In the genomic region with DNA sequence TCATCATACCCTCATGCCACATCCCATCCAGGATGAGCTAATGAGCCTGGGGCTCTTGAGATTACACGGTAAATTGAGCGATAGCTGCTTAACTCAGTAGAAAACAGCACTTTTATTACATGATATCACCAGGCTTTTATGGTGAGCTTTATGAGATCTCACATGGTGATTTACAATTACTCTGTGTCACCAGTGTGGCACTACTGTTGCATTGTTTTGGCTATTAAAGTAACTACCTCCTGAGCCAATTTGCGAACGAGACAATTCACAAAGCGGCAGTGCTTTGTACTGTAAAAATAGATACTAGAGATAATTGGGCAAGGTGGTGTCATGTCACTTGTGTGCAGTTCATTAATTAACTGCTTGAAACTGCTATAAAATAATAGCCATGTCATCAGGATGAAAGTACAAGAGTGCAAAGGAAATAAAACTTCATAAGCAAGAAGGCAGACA, we compare ENCODE assay signal across 2 cellular contexts.
TF ChIP-seq lines count a peak whose summit lies in the region.

No MANE protein-coding gene starts in this region.

TF ChIP-seq in SK-N-SH, 30 proteins besides CTCF, POLR2A, EP300 and RAD21 (continued from another document):
- TF ChIP-seq, protein P1, sequence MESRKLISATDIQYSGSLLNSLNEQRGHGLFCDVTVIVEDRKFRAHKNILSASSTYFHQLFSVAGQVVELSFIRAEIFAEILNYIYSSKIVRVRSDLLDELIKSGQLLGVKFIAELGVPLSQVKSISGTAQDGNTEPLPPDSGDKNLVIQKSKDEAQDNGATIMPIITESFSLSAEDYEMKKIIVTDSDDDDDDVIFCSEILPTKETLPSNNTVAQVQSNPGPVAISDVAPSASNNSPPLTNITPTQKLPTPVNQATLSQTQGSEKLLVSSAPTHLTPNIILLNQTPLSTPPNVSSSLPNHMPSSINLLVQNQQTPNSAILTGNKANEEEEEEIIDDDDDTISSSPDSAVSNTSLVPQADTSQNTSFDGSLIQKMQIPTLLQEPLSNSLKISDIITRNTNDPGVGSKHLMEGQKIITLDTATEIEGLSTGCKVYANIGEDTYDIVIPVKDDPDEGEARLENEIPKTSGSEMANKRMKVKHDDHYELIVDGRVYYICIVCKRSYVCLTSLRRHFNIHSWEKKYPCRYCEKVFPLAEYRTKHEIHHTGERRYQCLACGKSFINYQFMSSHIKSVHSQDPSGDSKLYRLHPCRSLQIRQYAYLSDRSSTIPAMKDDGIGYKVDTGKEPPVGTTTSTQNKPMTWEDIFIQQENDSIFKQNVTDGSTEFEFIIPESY (IDR thresholded peaks at IDR 0.05; ENCODE audit: borderline replicate concordance, low read depth): no peak
- TF ChIP-seq, protein P2, sequence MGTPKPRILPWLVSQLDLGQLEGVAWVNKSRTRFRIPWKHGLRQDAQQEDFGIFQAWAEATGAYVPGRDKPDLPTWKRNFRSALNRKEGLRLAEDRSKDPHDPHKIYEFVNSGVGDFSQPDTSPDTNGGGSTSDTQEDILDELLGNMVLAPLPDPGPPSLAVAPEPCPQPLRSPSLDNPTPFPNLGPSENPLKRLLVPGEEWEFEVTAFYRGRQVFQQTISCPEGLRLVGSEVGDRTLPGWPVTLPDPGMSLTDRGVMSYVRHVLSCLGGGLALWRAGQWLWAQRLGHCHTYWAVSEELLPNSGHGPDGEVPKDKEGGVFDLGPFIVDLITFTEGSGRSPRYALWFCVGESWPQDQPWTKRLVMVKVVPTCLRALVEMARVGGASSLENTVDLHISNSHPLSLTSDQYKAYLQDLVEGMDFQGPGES (IDR thresholded peaks at IDR 0.05; ENCODE audit: low read depth, low read length): no peak
- TF ChIP-seq, protein P3, sequence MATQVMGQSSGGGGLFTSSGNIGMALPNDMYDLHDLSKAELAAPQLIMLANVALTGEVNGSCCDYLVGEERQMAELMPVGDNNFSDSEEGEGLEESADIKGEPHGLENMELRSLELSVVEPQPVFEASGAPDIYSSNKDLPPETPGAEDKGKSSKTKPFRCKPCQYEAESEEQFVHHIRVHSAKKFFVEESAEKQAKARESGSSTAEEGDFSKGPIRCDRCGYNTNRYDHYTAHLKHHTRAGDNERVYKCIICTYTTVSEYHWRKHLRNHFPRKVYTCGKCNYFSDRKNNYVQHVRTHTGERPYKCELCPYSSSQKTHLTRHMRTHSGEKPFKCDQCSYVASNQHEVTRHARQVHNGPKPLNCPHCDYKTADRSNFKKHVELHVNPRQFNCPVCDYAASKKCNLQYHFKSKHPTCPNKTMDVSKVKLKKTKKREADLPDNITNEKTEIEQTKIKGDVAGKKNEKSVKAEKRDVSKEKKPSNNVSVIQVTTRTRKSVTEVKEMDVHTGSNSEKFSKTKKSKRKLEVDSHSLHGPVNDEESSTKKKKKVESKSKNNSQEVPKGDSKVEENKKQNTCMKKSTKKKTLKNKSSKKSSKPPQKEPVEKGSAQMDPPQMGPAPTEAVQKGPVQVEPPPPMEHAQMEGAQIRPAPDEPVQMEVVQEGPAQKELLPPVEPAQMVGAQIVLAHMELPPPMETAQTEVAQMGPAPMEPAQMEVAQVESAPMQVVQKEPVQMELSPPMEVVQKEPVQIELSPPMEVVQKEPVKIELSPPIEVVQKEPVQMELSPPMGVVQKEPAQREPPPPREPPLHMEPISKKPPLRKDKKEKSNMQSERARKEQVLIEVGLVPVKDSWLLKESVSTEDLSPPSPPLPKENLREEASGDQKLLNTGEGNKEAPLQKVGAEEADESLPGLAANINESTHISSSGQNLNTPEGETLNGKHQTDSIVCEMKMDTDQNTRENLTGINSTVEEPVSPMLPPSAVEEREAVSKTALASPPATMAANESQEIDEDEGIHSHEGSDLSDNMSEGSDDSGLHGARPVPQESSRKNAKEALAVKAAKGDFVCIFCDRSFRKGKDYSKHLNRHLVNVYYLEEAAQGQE (IDR thresholded peaks at IDR 0.05; ENCODE audit: low read depth, low read length): no peak
- TF ChIP-seq CHD2 (IDR thresholded peaks at IDR 0.05; ENCODE audit: low read length, partially characterized antibody) (no peak), RXRA (IDR thresholded peaks at IDR 0.05; ENCODE audit: borderline replicate concordance, low read depth) (no peak)

TF ChIP-seq in SK-N-SH treated with all-trans-retinoic acid at 6 μM for 48 hours, 23 proteins besides CTCF, POLR2A, EP300 and RAD21 (continued from another document):
- TF ChIP-seq OSR1 (CRISPR knock-in tag; IDR thresholded peaks at IDR 0.05) (no peak), TCF4 (CRISPR knock-in tag; IDR thresholded peaks at IDR 0.05; ENCODE audit: borderline replicate concordance) (no peak), ISL1 (CRISPR knock-in tag; IDR thresholded peaks at IDR 0.05) (no peak), TOX (CRISPR knock-in tag; IDR thresholded peaks at IDR 0.05; ENCODE audit: borderline replicate concordance) (no peak), ZFP3 (CRISPR knock-in tag; IDR thresholded peaks at IDR 0.05) (no peak), PPARA (CRISPR knock-in tag; IDR thresholded peaks at IDR 0.05; ENCODE audit: borderline replicate concordance) (no peak), ZNF8 (CRISPR knock-in tag; IDR thresholded peaks at IDR 0.05) (no peak), CSDC2 (CRISPR knock-in tag; IDR thresholded peaks at IDR 0.05) (no peak), ZFP30 (CRISPR knock-in tag; IDR thresholded peaks at IDR 0.05) (no peak), BACH2 (CRISPR knock-in tag; IDR thresholded peaks at IDR 0.05; ENCODE audit: borderline replicate concordance) (no peak), ZNF70 (CRISPR knock-in tag; IDR thresholded peaks at IDR 0.05) (no peak), GLIS3 (CRISPR knock-in tag; IDR thresholded peaks at IDR 0.05) (no peak), ZNF565 (CRISPR knock-in tag; conservative IDR thresholded peaks at IDR 0.05; ENCODE audit: low read depth) (no peak)
- TF ChIP-seq, protein P4, sequence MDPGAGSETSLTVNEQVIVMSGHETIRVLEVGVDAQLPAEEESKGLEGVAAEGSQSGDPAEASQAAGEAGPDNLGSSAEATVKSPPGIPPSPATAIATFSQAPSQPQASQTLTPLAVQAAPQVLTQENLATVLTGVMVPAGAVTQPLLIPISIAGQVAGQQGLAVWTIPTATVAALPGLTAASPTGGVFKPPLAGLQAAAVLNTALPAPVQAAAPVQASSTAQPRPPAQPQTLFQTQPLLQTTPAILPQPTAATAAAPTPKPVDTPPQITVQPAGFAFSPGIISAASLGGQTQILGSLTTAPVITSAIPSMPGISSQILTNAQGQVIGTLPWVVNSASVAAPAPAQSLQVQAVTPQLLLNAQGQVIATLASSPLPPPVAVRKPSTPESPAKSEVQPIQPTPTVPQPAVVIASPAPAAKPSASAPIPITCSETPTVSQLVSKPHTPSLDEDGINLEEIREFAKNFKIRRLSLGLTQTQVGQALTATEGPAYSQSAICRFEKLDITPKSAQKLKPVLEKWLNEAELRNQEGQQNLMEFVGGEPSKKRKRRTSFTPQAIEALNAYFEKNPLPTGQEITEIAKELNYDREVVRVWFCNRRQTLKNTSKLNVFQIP (CRISPR knock-in tag; IDR thresholded peaks at IDR 0.05; ENCODE audit: borderline replicate concordance, low read depth): no peak
- TF ChIP-seq, protein P5, sequence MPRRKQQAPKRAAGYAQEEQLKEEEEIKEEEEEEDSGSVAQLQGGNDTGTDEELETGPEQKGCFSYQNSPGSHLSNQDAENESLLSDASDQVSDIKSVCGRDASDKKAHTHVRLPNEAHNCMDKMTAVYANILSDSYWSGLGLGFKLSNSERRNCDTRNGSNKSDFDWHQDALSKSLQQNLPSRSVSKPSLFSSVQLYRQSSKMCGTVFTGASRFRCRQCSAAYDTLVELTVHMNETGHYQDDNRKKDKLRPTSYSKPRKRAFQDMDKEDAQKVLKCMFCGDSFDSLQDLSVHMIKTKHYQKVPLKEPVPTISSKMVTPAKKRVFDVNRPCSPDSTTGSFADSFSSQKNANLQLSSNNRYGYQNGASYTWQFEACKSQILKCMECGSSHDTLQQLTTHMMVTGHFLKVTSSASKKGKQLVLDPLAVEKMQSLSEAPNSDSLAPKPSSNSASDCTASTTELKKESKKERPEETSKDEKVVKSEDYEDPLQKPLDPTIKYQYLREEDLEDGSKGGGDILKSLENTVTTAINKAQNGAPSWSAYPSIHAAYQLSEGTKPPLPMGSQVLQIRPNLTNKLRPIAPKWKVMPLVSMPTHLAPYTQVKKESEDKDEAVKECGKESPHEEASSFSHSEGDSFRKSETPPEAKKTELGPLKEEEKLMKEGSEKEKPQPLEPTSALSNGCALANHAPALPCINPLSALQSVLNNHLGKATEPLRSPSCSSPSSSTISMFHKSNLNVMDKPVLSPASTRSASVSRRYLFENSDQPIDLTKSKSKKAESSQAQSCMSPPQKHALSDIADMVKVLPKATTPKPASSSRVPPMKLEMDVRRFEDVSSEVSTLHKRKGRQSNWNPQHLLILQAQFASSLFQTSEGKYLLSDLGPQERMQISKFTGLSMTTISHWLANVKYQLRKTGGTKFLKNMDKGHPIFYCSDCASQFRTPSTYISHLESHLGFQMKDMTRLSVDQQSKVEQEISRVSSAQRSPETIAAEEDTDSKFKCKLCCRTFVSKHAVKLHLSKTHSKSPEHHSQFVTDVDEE (CRISPR knock-in tag; IDR thresholded peaks at IDR 0.05): no peak
